22 cellular contexts compared by ENCODE assay signal in the genomic region with DNA sequence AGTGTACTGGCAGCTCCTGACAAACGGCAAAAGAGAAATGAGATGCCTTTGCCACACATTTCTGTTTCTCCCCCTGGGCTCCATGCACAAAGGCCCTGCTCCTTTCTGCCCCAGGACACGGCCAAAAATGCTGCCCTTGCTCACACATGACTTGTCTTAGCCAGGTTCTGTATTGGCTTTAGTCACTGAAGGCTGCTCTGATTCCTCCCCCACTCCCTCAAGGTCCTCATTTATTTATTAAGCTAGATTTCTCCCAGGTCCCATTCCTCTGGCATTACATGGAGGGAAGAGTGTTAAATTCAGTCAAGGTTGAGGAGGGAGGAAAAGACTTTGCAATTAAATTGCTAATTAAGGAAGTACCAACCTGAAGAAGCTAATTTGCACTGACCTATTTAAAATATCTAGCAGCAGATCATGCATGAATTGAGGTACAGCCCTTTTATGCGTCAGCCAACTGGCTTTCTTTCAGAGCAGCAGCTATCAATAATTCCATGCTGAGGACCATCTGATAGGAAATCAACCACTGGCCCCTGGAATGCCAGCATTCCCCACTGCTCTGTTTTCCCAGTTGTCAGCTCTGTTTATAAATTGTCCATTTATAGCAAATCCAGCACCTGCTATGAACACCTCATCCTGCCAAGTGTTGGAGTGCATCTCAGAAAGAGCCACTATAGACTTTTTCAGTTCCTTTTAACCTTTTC.
DNase-seq lines count a peak whose midpoint lies in the region; ATAC-seq, FAIRE-seq and TF ChIP-seq lines count a peak whose summit lies in the region.
"Had no signal": no experiment of that assay in that cellular context is flagged by ENCODE, and none has a peak within 500 bp of the region (broad histone marks: within the 10 kb centered on the region; RNA-seq: fewer than 3 reads in every experiment).

No MANE protein-coding gene starts in this region.

- no peak overlapping the region for H3K27ac ChIP-seq in astrocyte (ENCODE audit: low read depth, low read length)
- no peak overlapping the region for H3K27ac ChIP-seq in naive thymus-derived CD4-positive, alpha-beta T cell (ENCODE audit: low read depth, low read length)
- H3K27ac ChIP-seq: 22Rv1, colonic mucosa, foreskin keratinocyte, testis, WERI-Rb-1 had no signal

- no peaks in the 10 kb centered on the region for H4K20me1 ChIP-seq in astrocyte (ENCODE audit: insufficient read depth, low read length)

- H3K4me3 Mint-ChIP-seq in astrocyte (ENCODE audit: unreplicated experiment) (no peak overlapping the region), type B pancreatic cell (peak overlapping the region; percentile 6)
- peak overlapping the region in 2 of 10 donors; percentile 3 to 26 for H3K4me3 Mint-ChIP-seq in naive thymus-derived CD4-positive, alpha-beta T cell
- H3K4me3 Mint-ChIP-seq: CD14-positive monocyte had no signal

- no peak overlapping the region for H3K9ac ChIP-seq in astrocyte (ENCODE audit: low read length)

- no peaks in the 10 kb centered on the region for H3K36me3 ChIP-seq in astrocyte (ENCODE audit: insufficient read depth, low read length)
- H3K36me3 ChIP-seq in naive thymus-derived CD4-positive, alpha-beta T cell (ENCODE audit: control insufficient read depth in 2 of 3, insufficient read depth in 3 of 3, low read length in 3 of 3): no peaks in the 10 kb centered on the region
- H3K36me3 ChIP-seq: colonic mucosa, WERI-Rb-1 had no signal

- H3K79me2 ChIP-seq in astrocyte (ENCODE audit: insufficient read depth, low read length): no peaks in the 10 kb centered on the region

- POLR2A ChIA-PET in naive thymus-derived CD4-positive, alpha-beta T cell (lab: Charles Lee): interaction anchor here (0.8 to 2.1 kb wide), 3 partner anchors 26 to 81 kb away, joined by 3 to 14 read pairs (median 4); partner anchors contain the start of gene MAP3K1

- CTCF ChIA-PET in naive thymus-derived CD4-positive, alpha-beta T cell (lab: Charles Lee): interaction anchor here (1.6 kb wide), 1 partner anchor 36 kb away, joined by 3 read pairs; no protein-coding TSS in a partner anchor

- no peaks in the 10 kb centered on the region for H3K27me3 Mint-ChIP-seq in astrocyte (ENCODE audit: low read depth, unreplicated experiment)
- H3K27me3 Mint-ChIP-seq in naive thymus-derived CD4-positive, alpha-beta T cell: no peaks in the 10 kb centered on the region
- H3K27me3 Mint-ChIP-seq in type B pancreatic cell: no peaks in the 10 kb centered on the region
- H3K27me3 Mint-ChIP-seq: naive thymus-derived CD8-positive, alpha-beta T cell had no signal

- TF ChIP-seq CTCF in astrocyte (IDR thresholded peaks at IDR 0.05; ENCODE audit: insufficient read depth, low read depth, low read length) (no peak), type B pancreatic cell (conservative IDR thresholded peaks at IDR 0.05) (no peak)

- intact Hi-C loops in naive thymus-derived CD4-positive, alpha-beta T cell (cut with micrococcal nuclease): no loop called here

- no peaks in the 10 kb centered on the region for H3K27me3 ChIP-seq in astrocyte (ENCODE audit: insufficient read depth, low read length)
- H3K27me3 ChIP-seq in naive thymus-derived CD4-positive, alpha-beta T cell (ENCODE audit: control insufficient read depth in 2 of 2, insufficient read depth in 2 of 2, low read length in 2 of 2): no peaks in the 10 kb centered on the region
- H3K27me3 ChIP-seq: colonic mucosa, testis had no signal

- H3K36me3 Mint-ChIP-seq in astrocyte (ENCODE audit: low read depth, unreplicated experiment) (no peaks in the 10 kb centered on the region), type B pancreatic cell (no peaks in the 10 kb centered on the region)
- H3K36me3 Mint-ChIP-seq in naive thymus-derived CD4-positive, alpha-beta T cell: peaks cover 0 to 16% (median 0%) of the 10 kb centered on the region in 5 donors

- no peaks in the 10 kb centered on the region for H3K9me3 ChIP-seq in astrocyte (ENCODE audit: insufficient read depth, low read depth, low read length)
- H3K9me3 ChIP-seq in naive thymus-derived CD4-positive, alpha-beta T cell (ENCODE audit: control insufficient read depth in 2 of 3, low read length in 3 of 3): no peaks in the 10 kb centered on the region
- H3K9me3 ChIP-seq: colonic mucosa, testis had no signal

- peak; percentile 52 for FAIRE-seq in astrocyte (lab: Jason Lieb, UNC)
- FAIRE-seq: HepG2 had no signal

- no peaks in the 10 kb centered on the region for H3K4me1 ChIP-seq in astrocyte (ENCODE audit: insufficient read depth, low read length)
- peaks cover 14 to 29% of the 10 kb centered on the region in 2 donors for H3K4me1 ChIP-seq in naive thymus-derived CD4-positive, alpha-beta T cell (ENCODE audit: control insufficient read depth in 2 of 2, insufficient read depth in 2 of 2, low read length in 2 of 2)
- H3K4me1 ChIP-seq: colonic mucosa, testis had no signal

- H3K4me2 ChIP-seq in astrocyte (ENCODE audit: low read length): no peak overlapping the region

- H2AFZ ChIP-seq in astrocyte (ENCODE audit: low read depth, low read length): no peak overlapping the region

- no peak overlapping the region for H3K27ac Mint-ChIP-seq in astrocyte (ENCODE audit: unreplicated experiment)
- peak overlapping the region in 5 of 9 donors; percentile 0 to 67 (median 50) for H3K27ac Mint-ChIP-seq in naive thymus-derived CD4-positive, alpha-beta T cell
- H3K27ac Mint-ChIP-seq in type B pancreatic cell: peak overlapping the region; percentile 6
- H3K27ac Mint-ChIP-seq: activated T-helper 2 cell treated with anti-CD3 and anti-CD28 coated beads, Interferon-gamma antibody, Interleukin-2, Interleukin-4, amounts not matched to agents 10 μg/mL and 5 μg/mL and 100 μg/mL, durations not matched to agents 14 hours and 24 hours and 36 hours had no signal

- DNase-seq in NCI-H146 (lab: John Stamatoyannopoulos, UW) (peak; percentile 51), NCI-H146 treated with DMSO at 0.1 percent for 48 hours (lab: John Stamatoyannopoulos, UW; ENCODE audit: unreplicated experiment) (no peak), astrocyte (ENCODE audit: low read depth) (no peak), type B pancreatic cell (ENCODE audit: extremely low spot score, unreplicated experiment) (no peak), HPDE6-E6E7 (ENCODE audit: extremely low spot score) (no peak), NCI-H128 (lab: John Stamatoyannopoulos, UW; ENCODE audit: unreplicated experiment) (no peak)
- DNase-seq in naive thymus-derived CD4-positive, alpha-beta T cell: no peak
- DNase-seq: colonic mucosa; DND-41; foreskin keratinocyte; left ventricle myocardium superior; naive thymus-derived CD8-positive, alpha-beta T cell; NCI-H2107; NCI-H526 treated with DMSO at 0.1 percent for 48 hours; T-helper 1 cell; testis; WERI-Rb-1 had no signal

- no peak overlapping the region for H3K4me3 ChIP-seq in astrocyte (ENCODE audit: insufficient read depth, low read depth, low read length)
- no peak overlapping the region for H3K4me3 ChIP-seq in naive thymus-derived CD4-positive, alpha-beta T cell (ENCODE audit: low read length)
- H3K4me3 ChIP-seq: colonic mucosa, testis had no signal

- H3K9me3 Mint-ChIP-seq in astrocyte (ENCODE audit: unreplicated experiment): peaks cover 7% of the 10 kb centered on the region
- H3K9me3 Mint-ChIP-seq in naive thymus-derived CD4-positive, alpha-beta T cell: peaks cover 0 to 9% (median 0%) of the 10 kb centered on the region in 11 donors
- peaks cover 11% of the 10 kb centered on the region for H3K9me3 Mint-ChIP-seq in type B pancreatic cell

- peaks cover 10% of the 10 kb centered on the region for H3K4me1 Mint-ChIP-seq in astrocyte (ENCODE audit: low read depth, unreplicated experiment)
- peaks cover 40 to 70% (median 58%) of the 10 kb centered on the region in 7 donors for H3K4me1 Mint-ChIP-seq in naive thymus-derived CD4-positive, alpha-beta T cell
- peaks cover 48% of the 10 kb centered on the region for H3K4me1 Mint-ChIP-seq in type B pancreatic cell (ENCODE audit: unreplicated experiment)

- no peak for ATAC-seq in naive thymus-derived CD4-positive, alpha-beta T cell
- no peak for ATAC-seq in GM18511 (IDR thresholded peaks at IDR 0.05; ENCODE audit: unreplicated experiment)
- ATAC-seq: foreskin keratinocyte; HepG2; left ventricle myocardium superior; naive thymus-derived CD8-positive, alpha-beta T cell had no signal
